In the genomic region with DNA sequence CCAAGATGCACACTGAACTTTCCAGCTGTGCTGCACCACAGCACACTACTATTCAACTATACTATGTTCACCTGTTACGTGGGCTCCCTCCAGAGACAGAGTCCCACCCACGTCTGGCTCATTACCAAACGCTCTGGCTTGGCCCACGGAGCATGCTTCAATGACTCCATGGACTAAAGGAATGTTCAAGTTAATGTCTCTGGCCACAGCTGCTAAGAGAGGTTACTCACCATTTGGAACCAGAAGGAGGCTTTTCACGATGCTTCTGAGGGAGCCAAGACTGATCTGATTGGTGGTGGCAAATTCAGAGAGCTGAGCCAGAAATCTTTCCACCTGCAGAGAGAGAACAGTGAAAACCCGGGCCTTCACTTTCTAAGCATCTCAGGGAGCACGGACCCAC, we compare ENCODE assay signal across 13 cellular contexts. TPM values are rescaled to one million over a fixed set of nuclear protein-coding genes. Genes with fewer than 3 reads are reported as not detected.
DNase-seq lines count a peak whose midpoint lies in the region; ATAC-seq and TF ChIP-seq lines count a peak whose summit lies in the region.
"Had no signal": no experiment of that assay in that cellular context is flagged by ENCODE, and none has a peak within 500 bp of the region (broad histone marks: within the 10 kb centered on the region; RNA-seq: fewer than 3 reads in every experiment).

No MANE protein-coding gene starts in this region.

- H3K4me3 Mint-ChIP-seq in HFFc6: no peak overlapping the region
- H3K4me3 Mint-ChIP-seq in mesothelial cell of epicardium: no peak overlapping the region
- no peak overlapping the region for H3K4me3 Mint-ChIP-seq in osteocyte (ENCODE audit: unreplicated experiment)

- WGBS in spleen, 5 donors: 53 to 87% (median 84%) methylated on average over 7 of the region's 7 CpGs

- no peaks in the 10 kb centered on the region for H3K9me3 ChIP-seq in spleen

- intact Hi-C loops in spleen (cut with DNase I; ENCODE audit: low total_unique reads): no loop called here

- H3K4me3 ChIP-seq in cardiac fibroblast (replicated peaks in 1 of 2; ENCODE audit: low read depth in 2 of 2, low read length in 2 of 2) (no peak overlapping the region), spleen (no peak overlapping the region)

- peaks cover 0 to 18% (median 12%) of the 10 kb centered on the region in 6 donors for H3K4me1 ChIP-seq in spleen

- H3K9me3 Mint-ChIP-seq in HFFc6 (no peaks in the 10 kb centered on the region), mesothelial cell of epicardium (no peaks in the 10 kb centered on the region), osteocyte (ENCODE audit: unreplicated experiment) (no peaks in the 10 kb centered on the region)

- H3K27ac ChIP-seq in spleen: no peak overlapping the region
- H3K27ac ChIP-seq: RWPE1 had no signal

- no peak for TF ChIP-seq POLR2A in spleen (IDR thresholded peaks at IDR 0.05)

- ATAC-seq in HG02970 (IDR thresholded peaks at IDR 0.05; ENCODE audit: low FRiP score, unreplicated experiment) (no peak), esophagus mucosa (no peak)

- DNase-seq in AG09319 (ENCODE audit: extremely low read depth, low read depth): peak; percentile 36
- peak; percentile 82 for DNase-seq in HFFc6
- peak; percentile 64 to 90 for DNase-seq in cardiac fibroblast (ENCODE audit: low read depth in 2 of 2)
- no peak for DNase-seq in mesothelial cell of epicardium (ENCODE audit: low spot score in 2 of 2, unreplicated experiment in 2 of 2)
- no peak for DNase-seq in osteocyte (ENCODE audit: extremely low spot score, unreplicated experiment)
- no peak for DNase-seq in spleen
- DNase-seq: activated CD4-positive, alpha-beta T cell treated with anti-CD3 and anti-CD28 coated beads for 4 hours; Calu3; foreskin melanocyte; NCI-H2107 had no signal

- peaks cover 11% of the 10 kb centered on the region; the same call in 1 of the 2 replicates for H3K36me3 Mint-ChIP-seq in HFFc6 (ENCODE audit: low read depth)
- peaks cover 25% of the 10 kb centered on the region for H3K36me3 Mint-ChIP-seq in mesothelial cell of epicardium
- peaks cover 22% of the 10 kb centered on the region for H3K36me3 Mint-ChIP-seq in osteocyte (ENCODE audit: unreplicated experiment)

- H3K27ac Mint-ChIP-seq in HFFc6: peak overlapping the region; percentile 63
- peak overlapping the region; percentile 66 for H3K27ac Mint-ChIP-seq in mesothelial cell of epicardium
- H3K27ac Mint-ChIP-seq in osteocyte (ENCODE audit: unreplicated experiment): no peak overlapping the region

- no peaks in the 10 kb centered on the region for H3K27me3 ChIP-seq in spleen (replicated peaks in 1 of 7)

- H3K4me1 Mint-ChIP-seq in HFFc6 (ENCODE audit: low read depth) (peaks cover 36% of the 10 kb centered on the region), mesothelial cell of epicardium (peaks cover 10% of the 10 kb centered on the region), osteocyte (ENCODE audit: unreplicated experiment) (peaks cover 9% of the 10 kb centered on the region)

- no peak for TF ChIP-seq CTCF in AG09319 (IDR thresholded peaks at IDR 0.05; ENCODE audit: low read depth, low read length)
- TF ChIP-seq CTCF in HFFc6 (IDR thresholded peaks at IDR 0.05): no peak
- TF ChIP-seq CTCF in cardiac fibroblast (IDR thresholded peaks at IDR 0.05; ENCODE audit: low read depth, low read length): no peak
- no peak for TF ChIP-seq CTCF in mesothelial cell of epicardium (IDR thresholded peaks at IDR 0.05; ENCODE audit: unreplicated experiment)
- TF ChIP-seq CTCF in osteocyte (IDR thresholded peaks at IDR 0.05): no peak
- no peak for TF ChIP-seq CTCF in spleen (IDR thresholded peaks at IDR 0.05 in 8 of 11, conservative IDR thresholded peaks at IDR 0.05 in 3 of 11)

- H3K36me3 ChIP-seq in spleen: peaks cover 0 to 79% (median 38%) of the 10 kb centered on the region in 6 donors

- no peaks in the 10 kb centered on the region for H3K27me3 Mint-ChIP-seq in HFFc6 (ENCODE audit: insufficient read depth)
- H3K27me3 Mint-ChIP-seq in mesothelial cell of epicardium (ENCODE audit: low read depth): no peaks in the 10 kb centered on the region
- H3K27me3 Mint-ChIP-seq in osteocyte (ENCODE audit: unreplicated experiment): no peaks in the 10 kb centered on the region

RNA-seq across cellular contexts. Expression of a gene that starts 15.6 kb away (rescaled TPM):
- 10 to 100 TPM; 45.4 to 58.4 (median 51.5) TPM for total RNA-seq in HFFc6 (2021; fragmentation: NEBNext Ultra II Directional; extraction: Animal tissue kit (Norgen Biotek cat#: 25700))
- total RNA-seq in mesothelial cell of epicardium: 36.3 to 40.8 TPM (median 39.2 TPM) in 3 replicates
- 16.1 TPM for total RNA-seq in esophagus mucosa
- 48.1 and 58.1 TPM in 2 replicates for total RNA-seq in osteocyte
- 10 to 100 TPM; 24.4 to 40.7 (median 34.4) TPM for total RNA-seq in spleen
- 10 to 100 TPM; 51.4 to 69.2 (median 52.3) TPM for polyA plus RNA-seq in spleen

RNA-seq across cellular contexts. Expression of a gene that starts 34.5 kb away (rescaled TPM):
- total RNA-seq in HFFc6 (2021; fragmentation: NEBNext Ultra II Directional; extraction: Animal tissue kit (Norgen Biotek cat#: 25700)): 1 to 10 TPM in 5 of 6 experiments, under 1 TPM in 1; 0.74 to 1.5 (median 1.2) TPM
- 7.5 to 8.5 TPM (median 8.5 TPM) in 3 replicates for total RNA-seq in mesothelial cell of epicardium
- 0.84 TPM for total RNA-seq in esophagus mucosa
- 2.9 TPM in 2 replicates for total RNA-seq in osteocyte
- total RNA-seq in spleen: 1 to 10 TPM in 5 of 7 donors, under 1 TPM in 2; 0.63 to 1.6 (median 1.1) TPM
- under 1 TPM; 0.20 to 0.45 (median 0.38) TPM for polyA plus RNA-seq in spleen

RNA-seq across cellular contexts. Expression of a gene that starts 53.9 kb away (rescaled TPM):
- not detected for total RNA-seq in HFFc6 (2021; fragmentation: NEBNext Ultra II Directional; extraction: Animal tissue kit (Norgen Biotek cat#: 25700))
- total RNA-seq in mesothelial cell of epicardium (0.98 to 1.6 TPM (median 1.2 TPM) in 3 replicates), esophagus mucosa (not detected), osteocyte (not detected in 2 replicates), spleen (under 1 TPM in 5 of 7 donors, not detected in 2; 0.10 to 0.82 (median 0.26) TPM)
- under 1 TPM; 0.03 to 0.06 (median 0.04) TPM for polyA plus RNA-seq in spleen
- total RNA-seq: Calu3 had no signal

Comparison
In these comparisons a context has a peak if more than half of its experiments do, and no peak if none do; other contexts are left out.
1. DNase-seq: peak in AG09319 (single experiment), HFFc6 (single experiment) and cardiac fibroblast (2 of 2); none in mesothelial cell of epicardium (0 of 2), osteocyte (single experiment) and spleen (single experiment).